ENCODE assay signal across 11 cellular contexts in the genomic region with DNA sequence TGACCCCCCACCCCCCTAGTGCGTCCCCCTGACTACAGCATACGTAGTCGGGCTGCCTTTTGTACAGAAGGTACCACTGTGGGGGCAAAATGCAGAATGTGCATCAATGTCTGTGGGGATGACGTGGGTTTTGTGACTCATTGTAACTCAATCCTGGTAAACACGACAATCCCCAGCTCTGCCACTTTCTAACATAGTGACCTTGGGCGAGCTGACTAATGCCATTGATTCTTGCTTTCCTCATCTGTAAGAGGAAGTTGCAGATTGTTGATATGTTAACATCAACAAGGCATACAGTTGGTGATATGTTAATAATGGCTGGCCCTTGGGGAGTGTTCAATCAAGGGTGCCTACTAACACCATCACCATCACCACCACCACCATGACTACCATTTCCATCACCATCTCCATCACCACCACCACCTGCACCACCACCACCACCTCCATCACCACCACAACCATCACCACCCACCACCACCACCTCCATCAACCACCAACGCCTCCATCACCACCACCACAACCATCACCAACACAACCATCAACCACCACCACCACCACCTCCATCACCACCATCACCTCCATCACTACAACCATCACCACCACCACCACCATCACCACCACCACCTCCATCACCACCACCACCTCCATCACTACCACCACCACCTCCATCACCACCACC. TPM values are rescaled to one million over a fixed set of nuclear protein-coding genes. Genes with fewer than 3 reads are reported as not detected.
DNase-seq lines count a peak whose midpoint lies in the region; TF ChIP-seq lines count a peak whose summit lies in the region.
"Had no signal": no experiment of that assay in that cellular context is flagged by ENCODE, and none has a peak within 500 bp of the region (broad histone marks: within the 10 kb centered on the region; RNA-seq: fewer than 3 reads in every experiment).

No MANE protein-coding gene starts in this region.

- TF ChIP-seq CTCF in epithelial cell of esophagus (IDR thresholded peaks at IDR 0.05; ENCODE audit: insufficient read depth, low read depth, low read length, missing control alignments): no peak
- TF ChIP-seq CTCF in retinal pigment epithelial cell (conservative IDR thresholded peaks at IDR 0.05; ENCODE audit: low read depth, low read length): no peak

- DNase-seq in HCEC 1CT: peak; percentile 97
- peak; percentile 91 for DNase-seq in RPMI7951 (ENCODE audit: low read depth)
- DNase-seq in epithelial cell of esophagus (ENCODE audit: low read depth): peak; percentile 93
- peak; percentile 90 for DNase-seq in retinal pigment epithelial cell (ENCODE audit: low read depth)
- no peak for DNase-seq in activated CD4-positive, alpha-beta T cell treated with anti-CD3 and anti-CD28 coated beads for 4 hours
- no peak for DNase-seq in superior temporal gyrus (ENCODE audit: extremely low spot score)
- DNase-seq in cerebellum (ENCODE audit: low spot score): no peak
- DNase-seq in germinal center (ENCODE audit: low spot score): no peak
- DNase-seq: activated effector memory CD4-positive, alpha-beta T cell treated with Interleukin-2 at 50 U/mL for 16 hours; erythroblast had no signal

- H3K4me3 ChIP-seq in epithelial cell of esophagus (ENCODE audit: low read length) (no peak overlapping the region), retinal pigment epithelial cell (ENCODE audit: low read length) (no peak overlapping the region)
- H3K4me3 ChIP-seq: suprapubic skin had no signal

RNA-seq across cellular contexts. Expression of gene MARCHF10, which starts 15.9 kb away (rescaled TPM):
- total RNA-seq in RPMI7951 (2014; rRNA removed; shearing (Covaris generic)): 0.10 TPM in 1 of 2 replicates, not detected in the other
- 0.09 TPM for total RNA-seq in cerebellum
- total RNA-seq: suprapubic skin had no signal

Comparison
In these comparisons a context has a peak if more than half of its experiments do, and no peak if none do; other contexts are left out.
1. DNase-seq: peak in HCEC 1CT (single experiment), RPMI7951 (single experiment), epithelial cell of esophagus (single experiment) and retinal pigment epithelial cell (single experiment); none in activated CD4-positive, alpha-beta T cell treated with anti-CD3 and anti-CD28 coated beads for 4 hours (0 of 2), superior temporal gyrus (single experiment), cerebellum (single experiment) and germinal center (single experiment).